24 cellular contexts compared by ENCODE assay signal in genomic region chr6:93304514-93304913, GRCh38.
"Had no signal": no experiment of that assay in that cellular context is flagged by ENCODE, and none has a peak within 500 bp of the region (broad histone marks: within the 10 kb centered on the region; RNA-seq: fewer than 3 reads in every experiment).

No MANE protein-coding gene starts in this region.

- H3K27me3 Mint-ChIP-seq: activated CD4-positive, alpha-beta memory T cell treated with anti-CD3 and anti-CD28 coated beads for 36 hours; activated CD4-positive, alpha-beta T cell treated with anti-CD3 and anti-CD28 coated beads, Interleukin-2, amount 10 ng/mL, durations not matched to agents 7 days and 5 days; activated naive CD8-positive, alpha-beta T cell; T-cell had no signal

- H3K27ac Mint-ChIP-seq: activated CD4-positive, alpha-beta memory T cell treated with anti-CD3 and anti-CD28 coated beads for 36 hours; activated CD4-positive, alpha-beta T cell treated with anti-CD3 and anti-CD28 coated beads, Interleukin-2, amount 10 ng/mL, durations not matched to agents 7 days and 5 days; activated naive CD4-positive, alpha-beta T cell treated with anti-CD3 and anti-CD28 coated beads for 36 hours; activated naive CD8-positive, alpha-beta T cell; T-cell had no signal

- DNase-seq: activated CD4-positive, alpha-beta memory T cell treated with anti-CD3 and anti-CD28 coated beads for 36 hours; activated CD4-positive, alpha-beta T cell treated with anti-CD3 and anti-CD28 coated beads, Interleukin-2, amount 10 ng/mL, durations not matched to agents 7 days and 5 days; activated CD4-positive, CD25-positive, alpha-beta regulatory T cell; activated CD8-positive, alpha-beta memory T cell treated with anti-CD3 and anti-CD28 coated beads for 24 hours; activated gamma-delta T cell; activated naive CD4-positive, alpha-beta T cell treated with anti-CD3 and anti-CD28 coated beads for 36 hours; activated T-cell treated with anti-CD3 and anti-CD28 coated beads, Interleukin-2, amount 50 U/mL, for 4 hours; brain microvascular endothelial cell; cerebellar nuclear complex; KG1; NCI-H1092 treated with DMSO at 0.1 percent for 48 hours; NCI-H1417 treated with DMSO at 0.1 percent for 48 hours; NCI-H1694; NCI-H2029; NCI-H446; NCI-H524; NCI-H748 treated with DMSO at 0.1 percent for 48 hours; SIG-M5; T-cell; T-helper 2 cell; T1000 had no signal

- ATAC-seq: activated T-cell treated with anti-CD3 and anti-CD28 coated beads, Interleukin-2, amount 50 U/mL, for 4 hours; T-cell had no signal

- FAIRE-seq: TTC549 had no signal

- H3K36me3 ChIP-seq: brain microvascular endothelial cell had no signal

- H3K27me3 ChIP-seq: brain microvascular endothelial cell had no signal

- H3K4me3 ChIP-seq: SK-N-MC had no signal

- H3K4me1 Mint-ChIP-seq: activated CD4-positive, alpha-beta T cell treated with anti-CD3 and anti-CD28 coated beads, Interleukin-2, amount 10 ng/mL, durations not matched to agents 7 days and 5 days; T-cell had no signal

- H3K4me3 Mint-ChIP-seq: activated CD4-positive, alpha-beta memory T cell treated with anti-CD3 and anti-CD28 coated beads for 36 hours; activated CD4-positive, alpha-beta T cell treated with anti-CD3 and anti-CD28 coated beads, Interleukin-2, amount 10 ng/mL, durations not matched to agents 7 days and 5 days; activated naive CD4-positive, alpha-beta T cell treated with anti-CD3 and anti-CD28 coated beads for 36 hours; activated naive CD8-positive, alpha-beta T cell; activated T-cell treated with anti-CD3 and anti-CD28 coated beads, Interleukin-2, amount 50 U/mL, for 4 hours; T-cell had no signal

- H3K36me3 Mint-ChIP-seq: activated CD4-positive, alpha-beta memory T cell treated with anti-CD3 and anti-CD28 coated beads for 36 hours; activated naive CD8-positive, alpha-beta T cell; T-cell had no signal

- H3K27ac ChIP-seq: brain microvascular endothelial cell, SK-N-MC had no signal
